23 cellular contexts compared by ENCODE assay signal in genomic region chr11:63896071-63896470, GRCh38. TPM values are rescaled to one million over a fixed set of nuclear protein-coding genes. Genes with fewer than 3 reads are reported as not detected.
DNase-seq lines count a peak whose midpoint lies in the region; ATAC-seq, FAIRE-seq and TF ChIP-seq lines count a peak whose summit lies in the region.
"Had no signal": no experiment of that assay in that cellular context is flagged by ENCODE, and none has a peak within 500 bp of the region (broad histone marks: within the 10 kb centered on the region; RNA-seq: fewer than 3 reads in every experiment).

No MANE protein-coding gene starts in this region.

- no peak for DNase-seq in activated naive CD4-positive, alpha-beta T cell treated with anti-CD3 and anti-CD28 coated beads, Interleukin-2, amount 50 U/mL, for 72 hours (ENCODE audit: low spot score in 2 of 2)
- DNase-seq in T-helper 17 cell (no peak), lower lobe of right lung (no peak), upper lobe of left lung (peak in 1 of 2 donors; percentile 82), kidney (no peak), sciatic nerve (ENCODE audit: low spot score) (no peak)
- DNase-seq in activated CD4-positive, alpha-beta T cell treated with anti-CD3 and anti-CD28 coated beads, Interleukin-2, amount 50 U/mL, for 48 hours, result no peak
- DNase-seq: activated CD4-positive, alpha-beta T cell treated with anti-CD3 and anti-CD28 coated beads, Interleukin-2, amount 10 ng/mL, durations not matched to agents 7 days and 5 days; activated CD8-positive, alpha-beta memory T cell treated with anti-CD3 and anti-CD28 coated beads, Interleukin-2, amount 50 U/mL, for 48 hours; foreskin melanocyte; hypothalamus; mesendoderm; NCI-H82; Peyer's patch; retina; stimulated activated naive CD4-positive, alpha-beta T cell had no signal

- H3K36me3 ChIP-seq in lower lobe of right lung (peaks cover 64% of the 10 kb centered on the region), upper lobe of left lung (peaks cover 25 to 62% (median 57%) of the 10 kb centered on the region in 4 donors), kidney (ENCODE audit: control insufficient read depth in 1 of 2, insufficient read depth in 2 of 2, low read length in 2 of 2) (peaks cover 40 to 60% of the 10 kb centered on the region in 2 donors)

- intact Hi-C loops in lower lobe of right lung (cut with DNase I) (no loop called here), kidney (cut with DNase I) (no loop called here), sciatic nerve (cut with DNase I) (no loop called here)

- H3K9me3 ChIP-seq in T-helper 17 cell (ENCODE audit: control insufficient read depth, low read length, poor library complexity, severe bottlenecking), result no peaks in the 10 kb centered on the region
- H3K9me3 ChIP-seq in lower lobe of right lung, result no peaks in the 10 kb centered on the region
- no peaks in the 10 kb centered on the region for H3K9me3 ChIP-seq in upper lobe of left lung
- no peaks in the 10 kb centered on the region for H3K9me3 ChIP-seq in kidney (ENCODE audit: control insufficient read depth in 1 of 2, low read length in 2 of 2)
- H3K9me3 ChIP-seq: Peyer's patch, tibial nerve had no signal

- H3K27me3 ChIP-seq in lower lobe of right lung (ENCODE audit: low read depth) (no peaks in the 10 kb centered on the region), upper lobe of left lung (no peaks in the 10 kb centered on the region)
- H3K27me3 ChIP-seq: Peyer's patch, tibial nerve had no signal

- TF ChIP-seq POLR2A in upper lobe of left lung (IDR thresholded peaks at IDR 0.05), result no peak

- no peak overlapping the region for H3K4me3 ChIP-seq in lower lobe of right lung
- no peak overlapping the region for H3K4me3 ChIP-seq in upper lobe of left lung
- H3K4me3 ChIP-seq in kidney (ENCODE audit: low read length in 2 of 2), result no peak overlapping the region
- H3K4me3 ChIP-seq: Peyer's patch, tibial nerve had no signal

- no peaks in the 10 kb centered on the region for H3K9me3 Mint-ChIP-seq in activated naive CD4-positive, alpha-beta T cell treated with anti-CD3 and anti-CD28 coated beads, Interleukin-2, amount 50 U/mL, for 24 hours
- H3K9me3 Mint-ChIP-seq in activated naive CD4-positive, alpha-beta T cell treated with anti-CD3 and anti-CD28 coated beads, Interleukin-2, amount 50 U/mL, for 72 hours, result no peaks in the 10 kb centered on the region
- H3K9me3 Mint-ChIP-seq: activated CD4-positive, alpha-beta T cell treated with anti-CD3 and anti-CD28 coated beads, Interleukin-2, amount 10 ng/mL, durations not matched to agents 7 days and 5 days; IgD-negative memory B cell had no signal

- 57 to 62% methylated on average over 4 of the region's 4 CpGs for WGBS in upper lobe of left lung, 2 donors

- no peak overlapping the region for H3K27ac ChIP-seq in lower lobe of right lung
- peak overlapping the region in 1 of 4 donors; percentile 10 for H3K27ac ChIP-seq in upper lobe of left lung
- H3K27ac ChIP-seq in kidney (ENCODE audit: low read depth in 2 of 2, low read length in 2 of 2), result no peak overlapping the region
- H3K27ac ChIP-seq: HL-60, Peyer's patch had no signal

- no peak for FAIRE-seq in kidney (lab: Jason Lieb, UNC)
- FAIRE-seq: G401.6, keratinocyte had no signal

- peaks cover 10% of the 10 kb centered on the region for H3K36me3 Mint-ChIP-seq in activated naive CD4-positive, alpha-beta T cell treated with anti-CD3 and anti-CD28 coated beads, Interleukin-2, amount 50 U/mL, for 24 hours
- peaks cover 2 to 20% of the 10 kb centered on the region in 2 donors for H3K36me3 Mint-ChIP-seq in activated naive CD4-positive, alpha-beta T cell treated with anti-CD3 and anti-CD28 coated beads, Interleukin-2, amount 50 U/mL, for 72 hours
- H3K36me3 Mint-ChIP-seq in T-helper 17 cell (ENCODE audit: low read depth), result peaks cover 10% of the 10 kb centered on the region

- no peak for ATAC-seq in activated naive CD4-positive, alpha-beta T cell treated with anti-CD3 and anti-CD28 coated beads, Interleukin-2, amount 50 U/mL, for 72 hours
- ATAC-seq in T-helper 17 cell (no peak), lower lobe of right lung (peak; percentile 73 to 86), upper lobe of left lung (ENCODE audit: low FRiP score in 2 of 2) (peak; percentile 15 to 16), sciatic nerve (no peak)
- ATAC-seq: HCT116 had no signal

- H3K27me3 Mint-ChIP-seq in activated naive CD4-positive, alpha-beta T cell treated with anti-CD3 and anti-CD28 coated beads, Interleukin-2, amount 50 U/mL, for 24 hours, result no peaks in the 10 kb centered on the region
- H3K27me3 Mint-ChIP-seq in T-helper 17 cell, result no peaks in the 10 kb centered on the region
- H3K27me3 Mint-ChIP-seq: activated CD4-positive, alpha-beta T cell treated with anti-CD3 and anti-CD28 coated beads, Interleukin-2, amount 10 ng/mL, durations not matched to agents 7 days and 5 days; IgD-negative memory B cell had no signal

- peaks cover 53% of the 10 kb centered on the region for H3K4me1 Mint-ChIP-seq in activated naive CD4-positive, alpha-beta T cell treated with anti-CD3 and anti-CD28 coated beads, Interleukin-2, amount 50 U/mL, for 24 hours
- H3K4me1 Mint-ChIP-seq in T-helper 17 cell, result peaks cover 37% of the 10 kb centered on the region

- no peak for TF ChIP-seq CTCF in lower lobe of right lung (IDR thresholded peaks at IDR 0.05)
- no peak for TF ChIP-seq CTCF in upper lobe of left lung (IDR thresholded peaks at IDR 0.05)
- no peak for TF ChIP-seq CTCF in kidney (IDR thresholded peaks at IDR 0.05; ENCODE audit: borderline replicate concordance, extremely low read depth, insufficient read depth)

- H3K9ac ChIP-seq in kidney (ENCODE audit: low read length in 2 of 2), result no peak overlapping the region

- no peak for TF ChIP-seq EP300 in upper lobe of left lung (IDR thresholded peaks at IDR 0.05)

- H3K4me1 ChIP-seq in lower lobe of right lung (peaks cover 24% of the 10 kb centered on the region), upper lobe of left lung (peaks cover 5 to 32% (median 20%) of the 10 kb centered on the region in 4 donors), kidney (ENCODE audit: control insufficient read depth in 1 of 2, insufficient read depth in 1 of 2, low read depth in 1 of 2, low read length in 2 of 2) (peaks cover 0 to 4% of the 10 kb centered on the region in 2 donors)

- H3K4me3 Mint-ChIP-seq in activated naive CD4-positive, alpha-beta T cell treated with anti-CD3 and anti-CD28 coated beads, Interleukin-2, amount 50 U/mL, for 24 hours, result no peak overlapping the region
- H3K4me3 Mint-ChIP-seq in T-helper 17 cell, result no peak overlapping the region
- H3K4me3 Mint-ChIP-seq: activated CD4-positive, alpha-beta T cell treated with anti-CD3 and anti-CD28 coated beads, Interleukin-2, amount 10 ng/mL, durations not matched to agents 7 days and 5 days; IgD-negative memory B cell had no signal

- H3K27ac Mint-ChIP-seq in activated naive CD4-positive, alpha-beta T cell treated with anti-CD3 and anti-CD28 coated beads, Interleukin-2, amount 50 U/mL, for 24 hours, result peak overlapping the region; percentile 89
- H3K27ac Mint-ChIP-seq in activated naive CD4-positive, alpha-beta T cell treated with anti-CD3 and anti-CD28 coated beads, Interleukin-2, amount 50 U/mL, for 72 hours, result peak overlapping the region in 1 of 2 donors; percentile 92
- peak overlapping the region; percentile 74 for H3K27ac Mint-ChIP-seq in T-helper 17 cell
- H3K27ac Mint-ChIP-seq: activated CD4-positive, alpha-beta T cell treated with anti-CD3 and anti-CD28 coated beads, Interleukin-2, amount 10 ng/mL, durations not matched to agents 7 days and 5 days had no signal

RNA-seq across cellular contexts. Expression of gene RCOR2, which starts 20.9 kb away (rescaled TPM):
- total RNA-seq in activated naive CD4-positive, alpha-beta T cell treated with anti-CD3 and anti-CD28 coated beads, Interleukin-2, amount 50 U/mL, for 72 hours, result under 1 TPM; 0.09 to 0.99 TPM
- not detected for total RNA-seq in T-helper 17 cell
- total RNA-seq in lower lobe of right lung, result 0.18 TPM
- total RNA-seq in upper lobe of left lung, result under 1 TPM in 2 of 6 donors, not detected in 4; 0.14 to 0.40 TPM
- 0.76 TPM for total RNA-seq in kidney
- polyA plus RNA-seq in kidney (ENCODE audit: insufficient read depth, low read depth, low replicate concordance), result 0.86 TPM
- total RNA-seq in sciatic nerve, result 0.40 TPM
- polyA plus RNA-seq: IgD-negative memory B cell had no signal

RNA-seq across cellular contexts. Expression of gene NAA40, which starts 42.7 kb away (rescaled TPM):
- 10 to 100 TPM; 23.5 to 25.4 TPM for total RNA-seq in activated naive CD4-positive, alpha-beta T cell treated with anti-CD3 and anti-CD28 coated beads, Interleukin-2, amount 50 U/mL, for 72 hours
- total RNA-seq in T-helper 17 cell (10 to 100 TPM; 16.6 to 19.3 TPM), lower lobe of right lung (20.4 TPM), upper lobe of left lung (10 to 100 TPM in 5 of 6 donors, 1 to 10 TPM in 1; 7.8 to 41.9 (median 16.5) TPM), kidney (27.2 TPM), sciatic nerve (14.5 TPM)
- 11.8 TPM for polyA plus RNA-seq in kidney (ENCODE audit: insufficient read depth, low read depth, low replicate concordance)

RNA-seq across cellular contexts. Expression of gene MARK2, which starts 57.2 kb away (rescaled TPM):
- 10 to 100 TPM; 26.6 to 30.6 TPM for total RNA-seq in activated naive CD4-positive, alpha-beta T cell treated with anti-CD3 and anti-CD28 coated beads, Interleukin-2, amount 50 U/mL, for 72 hours
- total RNA-seq in T-helper 17 cell (10 to 100 TPM; 44.6 to 53.5 TPM), lower lobe of right lung (44.9 TPM), upper lobe of left lung (10 to 100 TPM; 41.7 to 67.1 (median 50.7) TPM), kidney (42.6 TPM), sciatic nerve (29.8 TPM)
- 11.7 TPM for polyA plus RNA-seq in kidney (ENCODE audit: insufficient read depth, low read depth, low replicate concordance)

Comparison
In these comparisons a context has a peak if more than half of its experiments do, and no peak if none do; other contexts are left out.
1. ATAC-seq: peak in lower lobe of right lung (2 of 2) and upper lobe of left lung (2 of 2); none in activated naive CD4-positive, alpha-beta T cell treated with anti-CD3 and anti-CD28 coated beads, Interleukin-2, amount 50 U/mL, for 72 hours (0 of 2), T-helper 17 cell (single experiment) and sciatic nerve (single experiment).